In genomic region chr15:90101130-90101968, GRCh38 we compare ENCODE assay signal across 1 cellular context.
TF ChIP-seq lines count a peak whose summit lies in the region.

No MANE protein-coding gene starts in this region.

TF ChIP-seq in K562, 482 proteins besides CTCF, POLR2A, EP300 and RAD21 (continued from another document and continues in another):
- TF ChIP-seq CREB3L1 (IDR thresholded peaks at IDR 0.05; ENCODE audit: borderline replicate concordance, low read depth) (no peak), RBM22 (IDR thresholded peaks at IDR 0.05; ENCODE audit: low read depth, low read length, poor library complexity, severe bottlenecking) (no peak), TFAP4 (CRISPR knock-in tag; IDR thresholded peaks at IDR 0.05; ENCODE audit: borderline replicate concordance) (peak; percentile 61), CHCHD3 (CRISPR knock-in tag; IDR thresholded peaks at IDR 0.05) (no peak), FOXP1 (CRISPR knock-in tag; IDR thresholded peaks at IDR 0.05) (no peak), TCF7 (IDR thresholded peaks at IDR 0.05; ENCODE audit: borderline replicate concordance) (no peak), SPI1 (IDR thresholded peaks at IDR 0.05; ENCODE audit: borderline replicate concordance, low read depth, low read length) (peak; percentile 96), FOS (IDR thresholded peaks at IDR 0.05; ENCODE audit: extremely low read depth, insufficient read length) (no peak), ARID4B (CRISPR knock-in tag; IDR thresholded peaks at IDR 0.05) (no peak), CBX3 (IDR thresholded peaks at IDR 0.05; ENCODE audit: borderline replicate concordance in 1 of 2, low read length in 2 of 2) (no peak), NR2C2 (CRISPR knock-in tag; IDR thresholded peaks at IDR 0.05) (no peak), NR2C2 (tag; IDR thresholded peaks at IDR 0.05) (no peak), FIP1L1 (IDR thresholded peaks at IDR 0.05; ENCODE audit: low read depth, low read length, poor library complexity, severe bottlenecking) (no peak), ESRRA (IDR thresholded peaks at IDR 0.05; ENCODE audit: borderline replicate concordance, low read depth) (no peak), ZNF586 (CRISPR knock-in tag; conservative IDR thresholded peaks at IDR 0.05) (no peak), ZBTB11 (CRISPR knock-in tag; IDR thresholded peaks at IDR 0.05) (no peak), USF1 (CRISPR knock-in tag; IDR thresholded peaks at IDR 0.05) (no peak), MCM3 (IDR thresholded peaks at IDR 0.05) (no peak), ZNF395 (CRISPR knock-in tag; IDR thresholded peaks at IDR 0.05) (no peak), SIRT6 (IDR thresholded peaks at IDR 0.05; ENCODE audit: low read depth, low read length) (no peak), CHAMP1 (IDR thresholded peaks at IDR 0.05) (no peak), KAT7 (CRISPR knock-in tag; IDR thresholded peaks at IDR 0.05; ENCODE audit: borderline replicate concordance) (peak; percentile 73; the same call in 1 of the 2 replicates), SNIP1 (IDR thresholded peaks at IDR 0.05; ENCODE audit: low read depth) (no peak), RBM14 (IDR thresholded peaks at IDR 0.05; ENCODE audit: borderline replicate concordance, insufficient read depth, low read depth, low read length) (no peak), BHLHE40 (IDR thresholded peaks at IDR 0.05; ENCODE audit: low read length) (no peak), CREM (IDR thresholded peaks at IDR 0.05; ENCODE audit: low read depth) (peak; percentile 72), PHF20 (IDR thresholded peaks at IDR 0.05; ENCODE audit: partially characterized antibody) (no peak), ZNF785 (CRISPR knock-in tag; IDR thresholded peaks at IDR 0.05) (no peak), TCF15 (CRISPR knock-in tag; IDR thresholded peaks at IDR 0.05) (no peak), SOX6 (IDR thresholded peaks at IDR 0.05) (peak; percentile 20; the same call in 1 of the 2 replicates), ZNF253 (CRISPR knock-in tag; conservative IDR thresholded peaks at IDR 0.05) (no peak), CTCFL (IDR thresholded peaks at IDR 0.05; ENCODE audit: borderline replicate concordance, insufficient read depth, low read depth, low read length, poor library complexity, severe bottlenecking) (no peak), TCFL5 (CRISPR knock-in tag; conservative IDR thresholded peaks at IDR 0.05) (no peak), HDAC1 (IDR thresholded peaks at IDR 0.05) (no peak), E2F4 (CRISPR knock-in tag; IDR thresholded peaks at IDR 0.05; ENCODE audit: low read depth) (no peak), KAT8 (IDR thresholded peaks at IDR 0.05; ENCODE audit: low read depth) (no peak), POLR2B (IDR thresholded peaks at IDR 0.05; ENCODE audit: low read depth, partially characterized antibody) (no peak), KDM5B (IDR thresholded peaks at IDR 0.05; ENCODE audit: insufficient replicate concordance, low read depth, low read length) (peak; percentile 32), STAG1 (CRISPR knock-in tag; IDR thresholded peaks at IDR 0.05; ENCODE audit: borderline replicate concordance) (no peak), MLX (CRISPR knock-in tag; conservative IDR thresholded peaks at IDR 0.05) (no peak), TEAD1 (CRISPR knock-in tag; IDR thresholded peaks at IDR 0.05) (no peak), CCAR2 (IDR thresholded peaks at IDR 0.05; ENCODE audit: low read depth, low read length) (no peak)
